Comparison of ENCODE assay signal across 19 cellular contexts in the genomic region with DNA sequence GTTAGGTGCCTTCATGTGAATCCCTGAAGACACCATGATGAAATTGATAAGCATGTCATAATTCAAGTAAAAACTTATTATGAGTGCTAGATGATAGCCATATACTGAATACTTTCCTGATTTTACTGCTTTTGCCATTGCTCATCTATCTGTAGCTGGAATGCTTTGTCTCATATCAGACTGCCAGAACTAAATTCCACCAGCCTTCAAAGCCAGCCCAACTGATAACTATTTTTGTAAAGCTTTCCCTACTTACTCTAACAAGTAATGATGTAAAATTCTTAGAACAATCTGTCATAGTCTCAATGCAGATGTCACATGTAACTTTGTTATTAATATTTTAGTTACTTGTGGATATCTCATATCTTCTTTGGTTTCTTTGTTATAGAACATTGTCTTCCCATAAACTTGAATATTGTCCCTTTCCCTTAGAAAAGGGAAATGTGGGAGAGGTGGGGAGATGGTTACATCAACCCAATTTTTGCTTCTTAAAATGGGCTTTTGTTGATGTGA.
A peak's percentile ranks its signal among the peaks of the same experiment; 100 is the strongest.
DNase-seq lines count a peak whose midpoint lies in the region; ATAC-seq, FAIRE-seq and TF ChIP-seq lines count a peak whose summit lies in the region.
"Had no signal": no experiment of that assay in that cellular context is flagged by ENCODE, and none has a peak within 500 bp of the region (broad histone marks: within the 10 kb centered on the region; RNA-seq: fewer than 3 reads in every experiment).

No MANE protein-coding gene starts in this region.

- H3K27me3 Mint-ChIP-seq in CD8-positive, alpha-beta T cell (ENCODE audit: low read depth), result no peaks in the 10 kb centered on the region
- H3K27me3 Mint-ChIP-seq in GM23338 (ENCODE audit: insufficient read depth, low read depth, poor library complexity) (no peaks in the 10 kb centered on the region), astrocyte (ENCODE audit: low read depth, unreplicated experiment) (no peaks in the 10 kb centered on the region), neural progenitor cell (ENCODE audit: insufficient read depth, low read depth) (peaks cover 4% of the 10 kb centered on the region)

- no peaks in the 10 kb centered on the region for H3K9me3 Mint-ChIP-seq in CD8-positive, alpha-beta T cell
- no peaks in the 10 kb centered on the region for H3K9me3 Mint-ChIP-seq in GM23338
- no peaks in the 10 kb centered on the region for H3K9me3 Mint-ChIP-seq in astrocyte (ENCODE audit: unreplicated experiment)
- H3K9me3 Mint-ChIP-seq in neural progenitor cell, result peaks cover 25% of the 10 kb centered on the region

- H3K4me3 Mint-ChIP-seq in CD8-positive, alpha-beta T cell, result no peak overlapping the region
- H3K4me3 Mint-ChIP-seq in GM23338 (no peak overlapping the region), astrocyte (ENCODE audit: unreplicated experiment) (no peak overlapping the region), neural progenitor cell (no peak overlapping the region)

- H3K36me3 Mint-ChIP-seq in CD8-positive, alpha-beta T cell, result peaks cover 41% of the 10 kb centered on the region
- peaks cover 10% of the 10 kb centered on the region for H3K36me3 Mint-ChIP-seq in GM23338 (ENCODE audit: low read depth)
- peaks cover 4% of the 10 kb centered on the region for H3K36me3 Mint-ChIP-seq in astrocyte (ENCODE audit: low read depth, unreplicated experiment)
- peaks cover 29% of the 10 kb centered on the region for H3K36me3 Mint-ChIP-seq in neural progenitor cell

- no peaks in the 10 kb centered on the region for H3K27me3 ChIP-seq in CD8-positive, alpha-beta T cell (ENCODE audit: insufficient read depth, low read length)
- H3K27me3 ChIP-seq in GM23338 (ENCODE audit: insufficient read depth) (no peaks in the 10 kb centered on the region), astrocyte (ENCODE audit: insufficient read depth, low read length) (no peaks in the 10 kb centered on the region), neural progenitor cell (no peaks in the 10 kb centered on the region)

- H3K9me3 ChIP-seq in CD8-positive, alpha-beta T cell (ENCODE audit: low read length), result no peaks in the 10 kb centered on the region
- H3K9me3 ChIP-seq in astrocyte (ENCODE audit: insufficient read depth, low read depth, low read length), result no peaks in the 10 kb centered on the region
- no peaks in the 10 kb centered on the region for H3K9me3 ChIP-seq in neural progenitor cell (ENCODE audit: low read depth)

- H3F3A ChIP-seq in GM23338 (replicated peaks; ENCODE audit: low read depth) (no peaks in the 10 kb centered on the region), neural progenitor cell (ENCODE audit: low read depth) (peaks cover 8% of the 10 kb centered on the region)

- POLR2A ChIA-PET in CD8-positive, alpha-beta T cell (lab: Charles Lee), result no interaction called here

- H3K4me2 ChIP-seq in GM23338 (no peak overlapping the region), astrocyte (ENCODE audit: low read length) (no peak overlapping the region), neural progenitor cell (no peak overlapping the region)
- H3K4me2 ChIP-seq: PC-9 had no signal

- H3K4me1 ChIP-seq in CD8-positive, alpha-beta T cell (ENCODE audit: insufficient read depth, low read length), result no peaks in the 10 kb centered on the region
- H3K4me1 ChIP-seq in GM23338 (ENCODE audit: insufficient read depth) (peaks cover 40% of the 10 kb centered on the region), astrocyte (ENCODE audit: insufficient read depth, low read length) (no peaks in the 10 kb centered on the region), neural progenitor cell (peaks cover 38% of the 10 kb centered on the region)

- H2AFZ ChIP-seq in GM23338, result no peak overlapping the region
- H2AFZ ChIP-seq in astrocyte (ENCODE audit: low read depth, low read length), result no peak overlapping the region
- no peak overlapping the region for H2AFZ ChIP-seq in neural progenitor cell (replicated peaks)
- H2AFZ ChIP-seq: PC-9 had no signal

- FAIRE-seq in astrocyte (lab: Jason Lieb, UNC), result no peak
- FAIRE-seq: D721Med, HepG2 had no signal

- no peak for DNase-seq in CD8-positive, alpha-beta T cell
- DNase-seq in GM23338 (ENCODE audit: low spot score) (no peak), astrocyte (ENCODE audit: low read depth) (peak; percentile 16), neural progenitor cell (ENCODE audit: low spot score) (no peak), cerebellar cortex (ENCODE audit: low spot score) (no peak)
- no peak for DNase-seq in activated CD4-positive, alpha-beta T cell treated with anti-CD3 and anti-CD28 coated beads, Interleukin-2, amount 50 U/mL, for 4 hours
- DNase-seq in stimulated activated CD4-positive, alpha-beta T cell treated with anti-CD3 and anti-CD28 coated beads, Interleukin-4, amount 100 ng/mL, for 1 hour, result no peak
- DNase-seq: C1 segment of cervical spinal cord, H7, KG1, NCI-H1436, NCI-H1930, NCI-H226, NCI-H524, PC-9, SIG-M5 had no signal

- H3K79me2 ChIP-seq in GM23338 (replicated peaks; ENCODE audit: insufficient read depth) (peaks cover 15% of the 10 kb centered on the region; the same call in 1 of the 2 replicates), astrocyte (ENCODE audit: insufficient read depth, low read length) (peaks cover 2% of the 10 kb centered on the region), neural progenitor cell (ENCODE audit: low read depth) (peaks cover 13% of the 10 kb centered on the region)

- peak overlapping the region; percentile 14 for H3K27ac Mint-ChIP-seq in CD8-positive, alpha-beta T cell
- peak overlapping the region; percentile 1; the same call in 1 of the 2 replicates for H3K27ac Mint-ChIP-seq in GM23338
- no peak overlapping the region for H3K27ac Mint-ChIP-seq in astrocyte (ENCODE audit: unreplicated experiment)
- peak overlapping the region; percentile 14 for H3K27ac Mint-ChIP-seq in neural progenitor cell

- CTCF ChIA-PET in CD8-positive, alpha-beta T cell (lab: Charles Lee), result no interaction called here

- intact Hi-C loops in CD8-positive, alpha-beta T cell (cut with DNase I, micrococcal nuclease), result no loop called here

- H4K20me1 ChIP-seq in GM23338 (replicated peaks; ENCODE audit: insufficient read depth), result no peaks in the 10 kb centered on the region
- H4K20me1 ChIP-seq in astrocyte (ENCODE audit: insufficient read depth, low read length), result no peaks in the 10 kb centered on the region
- H4K20me1 ChIP-seq in neural progenitor cell (ENCODE audit: low read depth), result peaks cover 43% of the 10 kb centered on the region

- no peak overlapping the region for H3K9ac ChIP-seq in astrocyte (ENCODE audit: low read length)
- H3K9ac ChIP-seq in neural progenitor cell, result no peak overlapping the region

- no peaks in the 10 kb centered on the region for H3K9me2 ChIP-seq in GM23338 (ENCODE audit: insufficient read depth)

- H3K27ac ChIP-seq in CD8-positive, alpha-beta T cell (ENCODE audit: low read depth, low read length), result no peak overlapping the region
- no peak overlapping the region for H3K27ac ChIP-seq in GM23338 (ENCODE audit: low read depth)
- H3K27ac ChIP-seq in astrocyte (ENCODE audit: low read depth, low read length), result no peak overlapping the region
- no peak overlapping the region for H3K27ac ChIP-seq in neural progenitor cell
- H3K27ac ChIP-seq: PC-9, RWPE1 had no signal

- no peak for ATAC-seq in CD8-positive, alpha-beta T cell
- no peak for ATAC-seq in GM23338
- ATAC-seq: HepG2 had no signal

- TF ChIP-seq CTCF in CD8-positive, alpha-beta T cell (IDR thresholded peaks at IDR 0.05), result no peak
- TF ChIP-seq CTCF in GM23338 (conservative IDR thresholded peaks at IDR 0.05; ENCODE audit: low read depth in 2 of 2), result no peak
- no peak for TF ChIP-seq CTCF in astrocyte (IDR thresholded peaks at IDR 0.05; ENCODE audit: insufficient read depth, low read depth, low read length)
- no peak for TF ChIP-seq CTCF in neural progenitor cell (IDR thresholded peaks at IDR 0.05)

- H3K4me3 ChIP-seq in CD8-positive, alpha-beta T cell (ENCODE audit: low read depth, low read length), result no peak overlapping the region
- H3K4me3 ChIP-seq in GM23338 (no peak overlapping the region), astrocyte (ENCODE audit: insufficient read depth, low read depth, low read length) (no peak overlapping the region), neural progenitor cell (no peak overlapping the region)
- H3K4me3 ChIP-seq: PC-9 had no signal

- no peaks in the 10 kb centered on the region for H3K36me3 ChIP-seq in CD8-positive, alpha-beta T cell (ENCODE audit: insufficient read depth, low read length)
- H3K36me3 ChIP-seq in GM23338 (ENCODE audit: insufficient read depth) (no peaks in the 10 kb centered on the region), astrocyte (ENCODE audit: insufficient read depth, low read length) (no peaks in the 10 kb centered on the region), neural progenitor cell (no peaks in the 10 kb centered on the region)

- peaks cover 12% of the 10 kb centered on the region for H3K4me1 Mint-ChIP-seq in CD8-positive, alpha-beta T cell (ENCODE audit: low read depth)
- peaks cover 58% of the 10 kb centered on the region for H3K4me1 Mint-ChIP-seq in GM23338
- peaks cover 6% of the 10 kb centered on the region for H3K4me1 Mint-ChIP-seq in astrocyte (ENCODE audit: low read depth, unreplicated experiment)
- peaks cover 46% of the 10 kb centered on the region for H3K4me1 Mint-ChIP-seq in neural progenitor cell
